1 cellular context compared by ENCODE assay signal in the genomic region with DNA sequence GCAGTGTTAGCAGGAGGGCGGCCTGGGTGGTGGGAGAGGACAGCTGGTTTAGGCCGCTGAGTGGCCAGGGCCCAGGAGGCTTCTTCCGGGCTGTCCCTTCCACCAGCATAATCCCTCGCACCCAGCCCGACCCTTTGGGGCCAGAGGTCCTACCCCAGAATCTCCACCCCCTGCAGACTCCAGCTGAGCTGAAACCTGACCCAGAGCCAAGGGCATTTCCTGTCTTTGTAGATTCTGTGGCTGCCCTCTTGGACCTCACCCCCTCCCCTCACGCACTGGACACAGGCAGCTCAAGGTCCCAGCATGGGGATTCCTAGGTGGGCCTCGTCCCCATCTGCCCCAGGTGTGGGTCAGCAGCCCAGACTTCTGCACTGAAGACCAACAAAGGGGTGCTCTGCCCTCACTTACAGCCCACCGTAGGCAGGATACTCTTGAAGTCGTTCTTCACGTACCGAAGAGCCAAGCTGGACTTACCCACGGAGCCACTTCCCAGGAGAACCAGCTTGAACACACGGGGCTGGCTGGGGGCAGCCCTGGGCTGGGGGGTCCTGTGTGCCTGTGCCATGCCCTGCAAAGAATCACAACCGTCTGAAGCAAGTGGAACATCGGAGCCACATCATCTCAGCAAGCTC.
TF ChIP-seq lines count a peak whose summit lies in the region.

No MANE protein-coding gene starts in this region.

TF ChIP-seq in HepG2, 621 proteins besides CTCF, POLR2A, EP300 and RAD21 (continued from another document and continues in another):
- TF ChIP-seq, protein P1, sequence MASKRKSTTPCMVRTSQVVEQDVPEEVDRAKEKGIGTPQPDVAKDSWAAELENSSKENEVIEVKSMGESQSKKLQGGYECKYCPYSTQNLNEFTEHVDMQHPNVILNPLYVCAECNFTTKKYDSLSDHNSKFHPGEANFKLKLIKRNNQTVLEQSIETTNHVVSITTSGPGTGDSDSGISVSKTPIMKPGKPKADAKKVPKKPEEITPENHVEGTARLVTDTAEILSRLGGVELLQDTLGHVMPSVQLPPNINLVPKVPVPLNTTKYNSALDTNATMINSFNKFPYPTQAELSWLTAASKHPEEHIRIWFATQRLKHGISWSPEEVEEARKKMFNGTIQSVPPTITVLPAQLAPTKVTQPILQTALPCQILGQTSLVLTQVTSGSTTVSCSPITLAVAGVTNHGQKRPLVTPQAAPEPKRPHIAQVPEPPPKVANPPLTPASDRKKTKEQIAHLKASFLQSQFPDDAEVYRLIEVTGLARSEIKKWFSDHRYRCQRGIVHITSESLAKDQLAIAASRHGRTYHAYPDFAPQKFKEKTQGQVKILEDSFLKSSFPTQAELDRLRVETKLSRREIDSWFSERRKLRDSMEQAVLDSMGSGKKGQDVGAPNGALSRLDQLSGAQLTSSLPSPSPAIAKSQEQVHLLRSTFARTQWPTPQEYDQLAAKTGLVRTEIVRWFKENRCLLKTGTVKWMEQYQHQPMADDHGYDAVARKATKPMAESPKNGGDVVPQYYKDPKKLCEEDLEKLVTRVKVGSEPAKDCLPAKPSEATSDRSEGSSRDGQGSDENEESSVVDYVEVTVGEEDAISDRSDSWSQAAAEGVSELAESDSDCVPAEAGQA (IDR thresholded peaks at IDR 0.05; ENCODE audit: low read depth): no peak
- TF ChIP-seq, protein P1 (CRISPR knock-in tag; IDR thresholded peaks at IDR 0.05; ENCODE audit: borderline replicate concordance): no peak
- no peak for TF ChIP-seq PLRG1 (conservative IDR thresholded peaks at IDR 0.05)
- TF ChIP-seq ETV6 (CRISPR knock-in tag; conservative IDR thresholded peaks at IDR 0.05): no peak; the same call in 1 of the 2 replicates
- no peak for TF ChIP-seq HMGA1 (CRISPR knock-in tag; conservative IDR thresholded peaks at IDR 0.05)
- peak; percentile 96 for TF ChIP-seq TARDBP (CRISPR knock-in tag; IDR thresholded peaks at IDR 0.05)
- TF ChIP-seq HNRNPL (IDR thresholded peaks at IDR 0.05; ENCODE audit: low read depth, low read length): peak; percentile 64; the same call in 1 of the 2 replicates
- TF ChIP-seq ZNF235 (CRISPR knock-in tag; IDR thresholded peaks at IDR 0.05; ENCODE audit: borderline replicate concordance): no peak
- TF ChIP-seq, protein P2, sequence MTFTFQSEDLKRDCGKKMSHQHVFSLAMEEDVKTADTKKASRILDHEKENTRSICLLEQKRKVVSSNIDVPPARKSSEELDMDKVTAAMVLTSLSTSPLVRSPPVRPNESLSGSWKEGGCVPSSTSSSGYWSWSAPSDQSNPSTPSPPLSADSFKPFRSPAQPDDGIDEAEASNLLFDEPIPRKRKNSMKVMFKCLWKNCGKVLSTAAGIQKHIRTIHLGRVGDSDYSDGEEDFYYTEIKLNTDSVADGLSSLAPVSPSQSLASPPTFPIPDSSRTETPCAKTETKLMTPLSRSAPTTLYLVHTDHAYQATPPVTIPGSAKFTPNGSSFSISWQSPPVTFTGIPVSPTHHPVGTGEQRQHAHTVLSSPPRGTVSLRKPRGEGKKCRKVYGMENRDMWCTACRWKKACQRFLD (CRISPR knock-in tag; IDR thresholded peaks at IDR 0.05; ENCODE audit: borderline replicate concordance): no peak
- peak; percentile 99 for TF ChIP-seq PHF21A (CRISPR knock-in tag; IDR thresholded peaks at IDR 0.05)
- no peak for TF ChIP-seq SRSF4 (IDR thresholded peaks at IDR 0.05; ENCODE audit: low read depth, low read length, poor library complexity, severe bottlenecking)
- TF ChIP-seq ARHGAP35 (CRISPR knock-in tag; IDR thresholded peaks at IDR 0.05; ENCODE audit: borderline replicate concordance): no peak
- no peak for TF ChIP-seq TP53 (CRISPR knock-in tag; conservative IDR thresholded peaks at IDR 0.05)
- peak; percentile 64 for TF ChIP-seq ARNT2 (CRISPR knock-in tag; IDR thresholded peaks at IDR 0.05; ENCODE audit: low read depth)
- peak; percentile 75 for TF ChIP-seq KAT8 (CRISPR knock-in tag; IDR thresholded peaks at IDR 0.05)
- peak; percentile 98 for TF ChIP-seq HDAC2 (CRISPR knock-in tag; IDR thresholded peaks at IDR 0.05)
- TF ChIP-seq ZNF773 (CRISPR knock-in tag; IDR thresholded peaks at IDR 0.05; ENCODE audit: borderline replicate concordance): no peak
- TF ChIP-seq RAD51 (IDR thresholded peaks at IDR 0.05; ENCODE audit: borderline replicate concordance): no peak
- peak; percentile 77; the same call in 1 of the 2 replicates for TF ChIP-seq FOXJ3 (CRISPR knock-in tag; IDR thresholded peaks at IDR 0.05; ENCODE audit: borderline replicate concordance)
- TF ChIP-seq RFX3 (CRISPR knock-in tag; IDR thresholded peaks at IDR 0.05): no peak
- TF ChIP-seq SIX1 (CRISPR knock-in tag; IDR thresholded peaks at IDR 0.05; ENCODE audit: borderline replicate concordance): peak; percentile 99
- TF ChIP-seq, protein P3, sequence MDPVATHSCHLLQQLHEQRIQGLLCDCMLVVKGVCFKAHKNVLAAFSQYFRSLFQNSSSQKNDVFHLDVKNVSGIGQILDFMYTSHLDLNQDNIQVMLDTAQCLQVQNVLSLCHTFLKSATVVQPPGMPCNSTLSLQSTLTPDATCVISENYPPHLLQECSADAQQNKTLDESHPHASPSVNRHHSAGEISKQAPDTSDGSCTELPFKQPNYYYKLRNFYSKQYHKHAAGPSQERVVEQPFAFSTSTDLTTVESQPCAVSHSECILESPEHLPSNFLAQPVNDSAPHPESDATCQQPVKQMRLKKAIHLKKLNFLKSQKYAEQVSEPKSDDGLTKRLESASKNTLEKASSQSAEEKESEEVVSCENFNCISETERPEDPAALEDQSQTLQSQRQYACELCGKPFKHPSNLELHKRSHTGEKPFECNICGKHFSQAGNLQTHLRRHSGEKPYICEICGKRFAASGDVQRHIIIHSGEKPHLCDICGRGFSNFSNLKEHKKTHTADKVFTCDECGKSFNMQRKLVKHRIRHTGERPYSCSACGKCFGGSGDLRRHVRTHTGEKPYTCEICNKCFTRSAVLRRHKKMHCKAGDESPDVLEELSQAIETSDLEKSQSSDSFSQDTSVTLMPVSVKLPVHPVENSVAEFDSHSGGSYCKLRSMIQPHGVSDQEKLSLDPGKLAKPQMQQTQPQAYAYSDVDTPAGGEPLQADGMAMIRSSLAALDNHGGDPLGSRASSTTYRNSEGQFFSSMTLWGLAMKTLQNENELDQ (CRISPR knock-in tag; IDR thresholded peaks at IDR 0.05; ENCODE audit: borderline replicate concordance): no peak
- TF ChIP-seq ZFP36 (IDR thresholded peaks at IDR 0.05; ENCODE audit: borderline replicate concordance, low read depth, low read length, partially characterized antibody): no peak
- TF ChIP-seq ZNF333 (CRISPR knock-in tag; IDR thresholded peaks at IDR 0.05; ENCODE audit: borderline replicate concordance): 0 out of 2 replicates have a peak, but pooled peaks have one; percentile 78
- TF ChIP-seq ZNF746 (CRISPR knock-in tag; IDR thresholded peaks at IDR 0.05): peak; percentile 89
- TF ChIP-seq, protein P4, sequence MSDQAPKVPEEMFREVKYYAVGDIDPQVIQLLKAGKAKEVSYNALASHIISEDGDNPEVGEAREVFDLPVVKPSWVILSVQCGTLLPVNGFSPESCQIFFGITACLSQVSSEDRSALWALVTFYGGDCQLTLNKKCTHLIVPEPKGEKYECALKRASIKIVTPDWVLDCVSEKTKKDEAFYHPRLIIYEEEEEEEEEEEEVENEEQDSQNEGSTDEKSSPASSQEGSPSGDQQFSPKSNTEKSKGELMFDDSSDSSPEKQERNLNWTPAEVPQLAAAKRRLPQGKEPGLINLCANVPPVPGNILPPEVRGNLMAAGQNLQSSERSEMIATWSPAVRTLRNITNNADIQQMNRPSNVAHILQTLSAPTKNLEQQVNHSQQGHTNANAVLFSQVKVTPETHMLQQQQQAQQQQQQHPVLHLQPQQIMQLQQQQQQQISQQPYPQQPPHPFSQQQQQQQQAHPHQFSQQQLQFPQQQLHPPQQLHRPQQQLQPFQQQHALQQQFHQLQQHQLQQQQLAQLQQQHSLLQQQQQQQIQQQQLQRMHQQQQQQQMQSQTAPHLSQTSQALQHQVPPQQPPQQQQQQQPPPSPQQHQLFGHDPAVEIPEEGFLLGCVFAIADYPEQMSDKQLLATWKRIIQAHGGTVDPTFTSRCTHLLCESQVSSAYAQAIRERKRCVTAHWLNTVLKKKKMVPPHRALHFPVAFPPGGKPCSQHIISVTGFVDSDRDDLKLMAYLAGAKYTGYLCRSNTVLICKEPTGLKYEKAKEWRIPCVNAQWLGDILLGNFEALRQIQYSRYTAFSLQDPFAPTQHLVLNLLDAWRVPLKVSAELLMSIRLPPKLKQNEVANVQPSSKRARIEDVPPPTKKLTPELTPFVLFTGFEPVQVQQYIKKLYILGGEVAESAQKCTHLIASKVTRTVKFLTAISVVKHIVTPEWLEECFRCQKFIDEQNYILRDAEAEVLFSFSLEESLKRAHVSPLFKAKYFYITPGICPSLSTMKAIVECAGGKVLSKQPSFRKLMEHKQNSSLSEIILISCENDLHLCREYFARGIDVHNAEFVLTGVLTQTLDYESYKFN (CRISPR knock-in tag; conservative IDR thresholded peaks at IDR 0.05): peak; percentile 98
- TF ChIP-seq ZNF260 (CRISPR knock-in tag; IDR thresholded peaks at IDR 0.05; ENCODE audit: borderline replicate concordance, low read depth): no peak
- TF ChIP-seq MAFK (conservative IDR thresholded peaks at IDR 0.05 in 1 of 2, IDR thresholded peaks at IDR 0.05 in 1 of 2; ENCODE audit: low read length in 2 of 2): no peak
- TF ChIP-seq ZKSCAN5 (CRISPR knock-in tag; IDR thresholded peaks at IDR 0.05): peak; percentile 71; the same call in 1 of the 2 replicates
- TF ChIP-seq HNF4A (CRISPR knock-in tag; IDR thresholded peaks at IDR 0.05): peak; percentile 100
- TF ChIP-seq ZNF446 (CRISPR knock-in tag; IDR thresholded peaks at IDR 0.05): no peak
- TF ChIP-seq NFIC (IDR thresholded peaks at IDR 0.05; ENCODE audit: low read length): no peak
- TF ChIP-seq ATAD3A (CRISPR knock-in tag; IDR thresholded peaks at IDR 0.05): no peak
- TF ChIP-seq TOE1 (CRISPR knock-in tag; IDR thresholded peaks at IDR 0.05): peak; percentile 65; the same call in 1 of the 2 replicates
- TF ChIP-seq TGIF2 (CRISPR knock-in tag; IDR thresholded peaks at IDR 0.05): peak; percentile 50; the same call in 1 of the 2 replicates
- peak; percentile 83 for TF ChIP-seq KDM3A (CRISPR knock-in tag; IDR thresholded peaks at IDR 0.05; ENCODE audit: low read depth)
- peak; percentile 83; the same call in 1 of the 2 replicates for TF ChIP-seq CREM (IDR thresholded peaks at IDR 0.05)
- TF ChIP-seq CREM (CRISPR knock-in tag; IDR thresholded peaks at IDR 0.05): no peak
- TF ChIP-seq LCORL (IDR thresholded peaks at IDR 0.05): no peak
- TF ChIP-seq LCORL (CRISPR knock-in tag; IDR thresholded peaks at IDR 0.05): peak; percentile 100
- TF ChIP-seq, protein P5, sequence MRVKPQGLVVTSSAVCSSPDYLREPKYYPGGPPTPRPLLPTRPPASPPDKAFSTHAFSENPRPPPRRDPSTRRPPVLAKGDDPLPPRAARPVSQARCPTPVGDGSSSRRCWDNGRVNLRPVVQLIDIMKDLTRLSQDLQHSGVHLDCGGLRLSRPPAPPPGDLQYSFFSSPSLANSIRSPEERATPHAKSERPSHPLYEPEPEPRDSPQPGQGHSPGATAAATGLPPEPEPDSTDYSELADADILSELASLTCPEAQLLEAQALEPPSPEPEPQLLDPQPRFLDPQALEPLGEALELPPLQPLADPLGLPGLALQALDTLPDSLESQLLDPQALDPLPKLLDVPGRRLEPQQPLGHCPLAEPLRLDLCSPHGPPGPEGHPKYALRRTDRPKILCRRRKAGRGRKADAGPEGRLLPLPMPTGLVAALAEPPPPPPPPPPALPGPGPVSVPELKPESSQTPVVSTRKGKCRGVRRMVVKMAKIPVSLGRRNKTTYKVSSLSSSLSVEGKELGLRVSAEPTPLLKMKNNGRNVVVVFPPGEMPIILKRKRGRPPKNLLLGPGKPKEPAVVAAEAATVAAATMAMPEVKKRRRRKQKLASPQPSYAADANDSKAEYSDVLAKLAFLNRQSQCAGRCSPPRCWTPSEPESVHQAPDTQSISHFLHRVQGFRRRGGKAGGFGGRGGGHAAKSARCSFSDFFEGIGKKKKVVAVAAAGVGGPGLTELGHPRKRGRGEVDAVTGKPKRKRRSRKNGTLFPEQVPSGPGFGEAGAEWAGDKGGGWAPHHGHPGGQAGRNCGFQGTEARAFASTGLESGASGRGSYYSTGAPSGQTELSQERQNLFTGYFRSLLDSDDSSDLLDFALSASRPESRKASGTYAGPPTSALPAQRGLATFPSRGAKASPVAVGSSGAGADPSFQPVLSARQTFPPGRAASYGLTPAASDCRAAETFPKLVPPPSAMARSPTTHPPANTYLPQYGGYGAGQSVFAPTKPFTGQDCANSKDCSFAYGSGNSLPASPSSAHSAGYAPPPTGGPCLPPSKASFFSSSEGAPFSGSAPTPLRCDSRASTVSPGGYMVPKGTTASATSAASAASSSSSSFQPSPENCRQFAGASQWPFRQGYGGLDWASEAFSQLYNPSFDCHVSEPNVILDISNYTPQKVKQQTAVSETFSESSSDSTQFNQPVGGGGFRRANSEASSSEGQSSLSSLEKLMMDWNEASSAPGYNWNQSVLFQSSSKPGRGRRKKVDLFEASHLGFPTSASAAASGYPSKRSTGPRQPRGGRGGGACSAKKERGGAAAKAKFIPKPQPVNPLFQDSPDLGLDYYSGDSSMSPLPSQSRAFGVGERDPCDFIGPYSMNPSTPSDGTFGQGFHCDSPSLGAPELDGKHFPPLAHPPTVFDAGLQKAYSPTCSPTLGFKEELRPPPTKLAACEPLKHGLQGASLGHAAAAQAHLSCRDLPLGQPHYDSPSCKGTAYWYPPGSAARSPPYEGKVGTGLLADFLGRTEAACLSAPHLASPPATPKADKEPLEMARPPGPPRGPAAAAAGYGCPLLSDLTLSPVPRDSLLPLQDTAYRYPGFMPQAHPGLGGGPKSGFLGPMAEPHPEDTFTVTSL (CRISPR knock-in tag; IDR thresholded peaks at IDR 0.05; ENCODE audit: borderline replicate concordance): peak; percentile 43; the same call in 1 of the 2 replicates
- TF ChIP-seq, protein P6, sequence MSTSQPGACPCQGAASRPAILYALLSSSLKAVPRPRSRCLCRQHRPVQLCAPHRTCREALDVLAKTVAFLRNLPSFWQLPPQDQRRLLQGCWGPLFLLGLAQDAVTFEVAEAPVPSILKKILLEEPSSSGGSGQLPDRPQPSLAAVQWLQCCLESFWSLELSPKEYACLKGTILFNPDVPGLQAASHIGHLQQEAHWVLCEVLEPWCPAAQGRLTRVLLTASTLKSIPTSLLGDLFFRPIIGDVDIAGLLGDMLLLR (CRISPR knock-in tag; IDR thresholded peaks at IDR 0.05): peak; percentile 57; the same call in 1 of the 2 replicates
- peak; percentile 85; the same call in 1 of the 2 replicates for TF ChIP-seq ZNF598 (CRISPR knock-in tag; IDR thresholded peaks at IDR 0.05; ENCODE audit: borderline replicate concordance)
